Comparison of ENCODE assay signal across 13 cellular contexts in genomic region chr13:43676320-43676719, GRCh38.
DNase-seq lines count a peak whose midpoint lies in the region; ATAC-seq and TF ChIP-seq lines count a peak whose summit lies in the region.
"Had no signal": no experiment of that assay in that cellular context is flagged by ENCODE, and none has a peak within 500 bp of the region (broad histone marks: within the 10 kb centered on the region; RNA-seq: fewer than 3 reads in every experiment).

No MANE protein-coding gene starts in this region.

- no peak for TF ChIP-seq CTCF in fibroblast of mammary gland (conservative IDR thresholded peaks at IDR 0.05; ENCODE audit: control insufficient read depth, insufficient read depth, low read depth, low read length)
- no peak for TF ChIP-seq CTCF in gastroesophageal sphincter (IDR thresholded peaks at IDR 0.05)
- no peak for TF ChIP-seq CTCF in Peyer's patch (IDR thresholded peaks at IDR 0.05)
- TF ChIP-seq CTCF in foreskin keratinocyte (conservative IDR thresholded peaks at IDR 0.05): no peak

- intact Hi-C loops in posterior vena cava (cut with DNase I): no loop called here

- H3K4me1 ChIP-seq in gastroesophageal sphincter (peaks cover 0 to 8% (median 0%) of the 10 kb centered on the region in 3 donors), Peyer's patch (no peaks in the 10 kb centered on the region), foreskin keratinocyte (no peaks in the 10 kb centered on the region)

- TF ChIP-seq POLR2A in gastroesophageal sphincter (IDR thresholded peaks at IDR 0.05): no peak
- no peak for TF ChIP-seq POLR2A in Peyer's patch (IDR thresholded peaks at IDR 0.05)

- ATAC-seq in GM18907 (IDR thresholded peaks at IDR 0.05; ENCODE audit: unreplicated experiment): peak; percentile 85
- peak; percentile 99 for ATAC-seq in GM21529 (IDR thresholded peaks at IDR 0.05; ENCODE audit: unreplicated experiment)
- peak; percentile 97 for ATAC-seq in HG03095 (IDR thresholded peaks at IDR 0.05; ENCODE audit: unreplicated experiment)
- ATAC-seq in gastroesophageal sphincter: no peak
- no peak for ATAC-seq in foreskin keratinocyte
- ATAC-seq: mucosa of descending colon, sciatic nerve had no signal

- H3K27me3 ChIP-seq in gastroesophageal sphincter: no peaks in the 10 kb centered on the region
- no peaks in the 10 kb centered on the region for H3K27me3 ChIP-seq in Peyer's patch
- H3K27me3 ChIP-seq in foreskin keratinocyte: no peaks in the 10 kb centered on the region

- TF ChIP-seq EP300 in gastroesophageal sphincter (IDR thresholded peaks at IDR 0.05): no peak

- 31 to 71% methylated on average over 1 of the region's 1 CpG for WGBS in gastroesophageal sphincter (ENCODE audit: low coverage in 1 of 2), 2 donors

- DNase-seq in fibroblast of mammary gland (ENCODE audit: low read depth): peak; percentile 32
- no peak for DNase-seq in Peyer's patch
- DNase-seq in foreskin keratinocyte: no peak
- DNase-seq in posterior vena cava (ENCODE audit: low spot score): no peak
- DNase-seq: DMS53, endodermal cell, mucosa of descending colon, NCI-H82 had no signal

- H3K27ac ChIP-seq in gastroesophageal sphincter: no peak overlapping the region
- H3K27ac ChIP-seq in Peyer's patch: no peak overlapping the region
- H3K27ac ChIP-seq in foreskin keratinocyte: no peak overlapping the region

- H3K9me3 ChIP-seq in gastroesophageal sphincter: no peaks in the 10 kb centered on the region
- H3K9me3 ChIP-seq in Peyer's patch: no peaks in the 10 kb centered on the region
- H3K9me3 ChIP-seq: mucosa of descending colon had no signal

- no peak overlapping the region for H3K4me3 ChIP-seq in fibroblast of mammary gland (ENCODE audit: control insufficient read depth, low read depth, low read length)
- H3K4me3 ChIP-seq in gastroesophageal sphincter: no peak overlapping the region
- no peak overlapping the region for H3K4me3 ChIP-seq in Peyer's patch
- H3K4me3 ChIP-seq: mucosa of descending colon had no signal

- no peaks in the 10 kb centered on the region for H3K36me3 ChIP-seq in gastroesophageal sphincter
- H3K36me3 ChIP-seq in Peyer's patch: no peaks in the 10 kb centered on the region

Comparison
In these comparisons a context has a peak if more than half of its experiments do, and no peak if none do; other contexts are left out.
1. ATAC-seq: peak in GM18907 (single experiment), GM21529 (single experiment) and HG03095 (single experiment); none in gastroesophageal sphincter (single experiment) and foreskin keratinocyte (single experiment).